23 cellular contexts compared by ENCODE assay signal in genomic region chr6:74979065-74979766, GRCh38.
DNase-seq lines count a peak whose midpoint lies in the region; ATAC-seq and TF ChIP-seq lines count a peak whose summit lies in the region.
"Had no signal": no experiment of that assay in that cellular context is flagged by ENCODE, and none has a peak within 500 bp of the region (broad histone marks: within the 10 kb centered on the region; RNA-seq: fewer than 3 reads in every experiment).

No MANE protein-coding gene starts in this region.

- H3K9ac ChIP-seq in mammary epithelial cell (ENCODE audit: insufficient read depth, low read length) = peak overlapping the region; percentile 75
- H3K9ac ChIP-seq: BLaER1, GM23248, KMS-11 had no signal

- peaks cover 29% of the 10 kb centered on the region for H3K4me1 ChIP-seq in mammary epithelial cell (ENCODE audit: insufficient read depth, low read length)
- H3K4me1 ChIP-seq: BLaER1 had no signal

- H3K36me3 Mint-ChIP-seq in progenitor cell of endocrine pancreas (ENCODE audit: insufficient read depth) = no peaks in the 10 kb centered on the region
- no peaks in the 10 kb centered on the region for H3K36me3 Mint-ChIP-seq in activated naive CD4-positive, alpha-beta T cell treated with anti-CD3 and anti-CD28 coated beads, Interleukin-2, amount 50 U/mL, for 72 hours
- H3K36me3 Mint-ChIP-seq: CD4-positive, CD25-positive, alpha-beta regulatory T cell; IgD-negative memory B cell had no signal

- no peaks in the 10 kb centered on the region for H3K4me1 Mint-ChIP-seq in progenitor cell of endocrine pancreas (ENCODE audit: low read depth)
- H3K4me1 Mint-ChIP-seq: CD4-positive, CD25-positive, alpha-beta regulatory T cell; IgD-negative memory B cell had no signal

- H3K4me3 ChIP-seq in mammary epithelial cell (replicated peaks in 1 of 3; ENCODE audit: insufficient read depth in 1 of 3, low read depth in 2 of 3, low read length in 3 of 3) = no peak overlapping the region
- no peak overlapping the region for H3K4me3 ChIP-seq in fibroblast of pulmonary artery (replicated peaks; ENCODE audit: low read depth, low read length)
- H3K4me3 ChIP-seq: BLaER1, GM23248, SJSA1 had no signal

- H2AFZ ChIP-seq in mammary epithelial cell (ENCODE audit: low read depth, low read length) = peak overlapping the region; percentile 78
- H2AFZ ChIP-seq: GM23248 had no signal

- H3K4me2 ChIP-seq in mammary epithelial cell (ENCODE audit: insufficient read depth, low read depth, low read length) = peak overlapping the region; percentile 45
- H3K4me2 ChIP-seq: BLaER1, KMS-11 had no signal

- no peaks in the 10 kb centered on the region for H4K20me1 ChIP-seq in mammary epithelial cell (ENCODE audit: insufficient read depth, low read length)
- H4K20me1 ChIP-seq: BLaER1 had no signal

- dilution Hi-C loops in mammary epithelial cell (cut with HindIII; ENCODE audit: low sequenced_read_pairs) = loop anchor here (5.0 kb wide), 1 partner anchor 37 kb away; no protein-coding TSS in a partner anchor

- 21% methylated on average over 7 of the region's 7 CpGs for WGBS in mammary epithelial cell (ENCODE audit: low coverage, missing lambda C conversion rate)

- H3K27me3 Mint-ChIP-seq in progenitor cell of endocrine pancreas = no peaks in the 10 kb centered on the region
- H3K27me3 Mint-ChIP-seq: CD4-positive, CD25-positive, alpha-beta regulatory T cell; IgD-negative memory B cell had no signal

- no peaks in the 10 kb centered on the region for H3K79me2 ChIP-seq in mammary epithelial cell (ENCODE audit: insufficient read depth, low read length)

- peak; percentile 12 for DNase-seq in HPDE6-E6E7 (ENCODE audit: extremely low spot score)
- DNase-seq in mammary epithelial cell = peak; percentile 96
- DNase-seq in fibroblast of pulmonary artery (ENCODE audit: low read depth) = peak; percentile 27
- DNase-seq in progenitor cell of endocrine pancreas (ENCODE audit: low spot score, unreplicated experiment) = no peak
- no peak for DNase-seq in GM03348 (ENCODE audit: low spot score)
- no peak for DNase-seq in activated naive CD4-positive, alpha-beta T cell treated with anti-CD3 and anti-CD28 coated beads, Interleukin-2, amount 50 U/mL, for 72 hours (ENCODE audit: low spot score in 2 of 2)
- DNase-seq: CD4-positive, CD25-positive, alpha-beta regulatory T cell; DMS153; DND-41; GM23248; HCEC 1CT; NCI-H1048; NCI-H1417; NCI-H1694; NCI-H2081; NCI-H2227 treated with DMSO at 0.1 percent for 48 hours; NCI-H69; Right ventricle myocardium superior had no signal

- TSS peak; percentile 88 for BruUV-seq in mammary epithelial cell (replicated peaks; lab: Mats Ljungman, UMichigan)

- no peak for ATAC-seq in GM21619 (IDR thresholded peaks at IDR 0.05; ENCODE audit: unreplicated experiment)
- ATAC-seq in activated naive CD4-positive, alpha-beta T cell treated with anti-CD3 and anti-CD28 coated beads, Interleukin-2, amount 50 U/mL, for 72 hours = no peak

- no peaks in the 10 kb centered on the region for H3K27me3 ChIP-seq in mammary epithelial cell (ENCODE audit: insufficient read depth, low read length)
- H3K27me3 ChIP-seq: BLaER1, SJSA1 had no signal

- no peak for TF ChIP-seq CTCF in mammary epithelial cell (conservative IDR thresholded peaks at IDR 0.05 in 1 of 2, IDR thresholded peaks at IDR 0.05 in 1 of 2; ENCODE audit: extremely low read depth in 1 of 2, insufficient read depth in 1 of 2, low read depth in 1 of 2, low read length in 2 of 2)
- TF ChIP-seq CTCF in fibroblast of pulmonary artery (IDR thresholded peaks at IDR 0.05; ENCODE audit: low read length, missing control alignments) = no peak
- no peak for TF ChIP-seq CTCF in progenitor cell of endocrine pancreas (IDR thresholded peaks at IDR 0.05; ENCODE audit: unreplicated experiment)

- CTCF ChIA-PET in mammary epithelial cell (lab: Charles Lee; ENCODE audit: low non-redundant PET) = no interaction called here

- H3K27ac Mint-ChIP-seq in progenitor cell of endocrine pancreas = peak overlapping the region; percentile 7
- no peak overlapping the region for H3K27ac Mint-ChIP-seq in activated naive CD4-positive, alpha-beta T cell treated with anti-CD3 and anti-CD28 coated beads, Interleukin-2, amount 50 U/mL, for 72 hours
- H3K27ac Mint-ChIP-seq: CD4-positive, CD25-positive, alpha-beta regulatory T cell; IgD-negative memory B cell had no signal

- peaks cover 3% of the 10 kb centered on the region for H3K9me3 Mint-ChIP-seq in progenitor cell of endocrine pancreas (ENCODE audit: low read depth)
- peaks cover 3 to 10% of the 10 kb centered on the region in 2 donors for H3K9me3 Mint-ChIP-seq in activated naive CD4-positive, alpha-beta T cell treated with anti-CD3 and anti-CD28 coated beads, Interleukin-2, amount 50 U/mL, for 72 hours

- in situ Hi-C loops in mammary epithelial cell (cut with MboI; ENCODE audit: low sequenced_read_pairs in 2 of 2) = no loop called here

- no peak overlapping the region for H3K4me3 Mint-ChIP-seq in progenitor cell of endocrine pancreas (ENCODE audit: low read depth)
- H3K4me3 Mint-ChIP-seq: CD4-positive, CD25-positive, alpha-beta regulatory T cell; IgD-negative memory B cell had no signal

- H3K9me3 ChIP-seq in mammary epithelial cell (replicated peaks; ENCODE audit: insufficient read depth, low read length) = peaks cover 5% of the 10 kb centered on the region
- H3K9me3 ChIP-seq: BLaER1, SJSA1 had no signal

- intact Hi-C loops in mammary epithelial cell (cut with micrococcal nuclease) = loop anchor here (1.0 to 5.0 kb wide), 2 partner anchors 12 to 47 kb away; no protein-coding TSS in a partner anchor

- peak overlapping the region; percentile 99 for H3K27ac ChIP-seq in mammary epithelial cell (ENCODE audit: insufficient read depth, low read depth, low read length)
- H3K27ac ChIP-seq: BLaER1, GM23248, KMS-11, SJSA1 had no signal

- no peaks in the 10 kb centered on the region for H3K36me3 ChIP-seq in mammary epithelial cell (ENCODE audit: insufficient read depth, low read length)
- H3K36me3 ChIP-seq: BLaER1, SJSA1 had no signal

Comparison
In these comparisons a context has a peak if more than half of its experiments do, and no peak if none do; other contexts are left out.
1. DNase-seq: peak in HPDE6-E6E7 (single experiment), mammary epithelial cell (single experiment) and fibroblast of pulmonary artery (single experiment); none in progenitor cell of endocrine pancreas (single experiment), GM03348 (single experiment) and activated naive CD4-positive, alpha-beta T cell treated with anti-CD3 and anti-CD28 coated beads, Interleukin-2, amount 50 U/mL, for 72 hours (0 of 2).